10 cellular contexts compared by ENCODE assay signal in the genomic region with DNA sequence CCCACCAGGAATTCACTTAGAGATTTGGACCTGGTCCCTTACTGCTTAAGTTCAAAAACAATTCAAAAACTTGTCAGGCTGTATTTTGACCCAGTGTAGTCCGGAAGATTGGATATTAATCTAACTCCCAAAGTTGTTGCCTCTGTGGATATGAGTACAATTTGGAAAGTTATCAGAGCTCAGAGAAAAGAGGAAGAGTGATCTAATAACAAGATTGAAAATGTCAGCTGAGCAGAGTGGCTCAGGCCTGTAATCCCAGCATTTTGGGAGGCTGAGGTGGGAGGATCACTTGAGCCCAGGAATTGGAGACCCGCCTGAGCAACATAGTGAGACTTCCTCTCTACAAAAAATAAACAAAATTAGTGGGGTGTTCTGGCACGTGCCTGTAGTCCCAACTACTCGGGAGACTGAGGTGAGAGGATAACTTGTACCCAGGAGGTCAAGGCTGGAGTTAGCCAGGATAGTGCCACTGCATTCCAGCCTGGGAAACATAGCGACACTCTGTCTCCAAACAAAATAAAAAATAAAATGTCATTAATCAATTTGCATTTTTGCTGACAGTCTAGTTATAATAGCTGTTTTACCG. TPM values are rescaled to one million over a fixed set of nuclear protein-coding genes. Genes with fewer than 3 reads are reported as not detected.
DNase-seq lines count a peak whose midpoint lies in the region; ATAC-seq and TF ChIP-seq lines count a peak whose summit lies in the region.
"Had no signal": no experiment of that assay in that cellular context is flagged by ENCODE, and none has a peak within 500 bp of the region (broad histone marks: within the 10 kb centered on the region; RNA-seq: fewer than 3 reads in every experiment).

No MANE protein-coding gene starts in this region.

- H3K9me3 ChIP-seq in cardiac muscle cell (ENCODE audit: low read depth) (no peaks in the 10 kb centered on the region), adrenal gland (replicated peaks in 1 of 3) (no peaks in the 10 kb centered on the region)
- H3K9me3 ChIP-seq in naive thymus-derived CD4-positive, alpha-beta T cell (ENCODE audit: control insufficient read depth in 2 of 3, low read length in 3 of 3): no peaks in the 10 kb centered on the region
- H3K9me3 ChIP-seq: SJSA1 had no signal

- H3K36me3 Mint-ChIP-seq in naive thymus-derived CD4-positive, alpha-beta T cell: peaks cover 0 to 18% (median 14%) of the 10 kb centered on the region in 5 donors

- TF ChIP-seq CTCF in cardiac muscle cell (IDR thresholded peaks at IDR 0.05; ENCODE audit: low read depth, low read length) (no peak), adrenal gland (IDR thresholded peaks at IDR 0.05) (no peak)

- peak overlapping the region; percentile 56 to 97 (median 81) for H3K4me3 Mint-ChIP-seq in naive thymus-derived CD4-positive, alpha-beta T cell

- no peak for TF ChIP-seq POLR2A in adrenal gland (IDR thresholded peaks at IDR 0.05)

- peaks cover 22% of the 10 kb centered on the region for H3K4me1 ChIP-seq in cardiac muscle cell (ENCODE audit: low read depth)
- H3K4me1 ChIP-seq in adrenal gland (replicated peaks in 1 of 2): peaks cover 28 to 67% of the 10 kb centered on the region in 2 donors
- peaks cover 22 to 55% of the 10 kb centered on the region in 2 donors for H3K4me1 ChIP-seq in naive thymus-derived CD4-positive, alpha-beta T cell (ENCODE audit: control insufficient read depth in 2 of 2, insufficient read depth in 2 of 2, low read length in 2 of 2)
- no peaks in the 10 kb centered on the region for H3K4me1 ChIP-seq in urinary bladder (ENCODE audit: insufficient read depth)

- H3K4me3 ChIP-seq in cardiac muscle cell (no peak overlapping the region), adrenal gland (no peak overlapping the region), urinary bladder (ENCODE audit: low read depth, low read length) (no peak overlapping the region)
- peak overlapping the region; percentile 34 for H3K4me3 ChIP-seq in naive thymus-derived CD4-positive, alpha-beta T cell (ENCODE audit: low read length)
- H3K4me3 ChIP-seq: SJSA1 had no signal

- peaks cover 26 to 72% (median 55%) of the 10 kb centered on the region in 7 donors for H3K4me1 Mint-ChIP-seq in naive thymus-derived CD4-positive, alpha-beta T cell

- no peaks in the 10 kb centered on the region for H3K27me3 Mint-ChIP-seq in naive thymus-derived CD4-positive, alpha-beta T cell

- POLR2A ChIA-PET in naive thymus-derived CD4-positive, alpha-beta T cell (lab: Charles Lee): interaction anchor here (0.8 to 9.0 kb wide), 15 partner anchors 10 to 145 kb away, joined by 3 to 66 read pairs (median 4); a partner anchor contains a TSS

- H3K27ac ChIP-seq in cardiac muscle cell (peak overlapping the region; percentile 36), adrenal gland (peak overlapping the region; percentile 35 to 100 (median 69)), urinary bladder (ENCODE audit: low read depth) (peak overlapping the region; percentile 16)
- peak overlapping the region; percentile 60 for H3K27ac ChIP-seq in naive thymus-derived CD4-positive, alpha-beta T cell (ENCODE audit: low read depth, low read length)
- H3K27ac ChIP-seq: SJSA1 had no signal

- ATAC-seq in Right ventricle myocardium superior (ENCODE audit: poor library complexity): no peak
- ATAC-seq in naive thymus-derived CD4-positive, alpha-beta T cell: no peak
- no peak for ATAC-seq in GM19023 (IDR thresholded peaks at IDR 0.05; ENCODE audit: unreplicated experiment)
- no peak for ATAC-seq in HG03196 (IDR thresholded peaks at IDR 0.05; ENCODE audit: unreplicated experiment)

- H3K27ac Mint-ChIP-seq in naive thymus-derived CD4-positive, alpha-beta T cell: peak overlapping the region; percentile 84 to 100 (median 91)

- 27 to 35% (median 31%) methylated on average over 6 of the region's 6 CpGs for WGBS in adrenal gland, 4 donors
- WGBS in urinary bladder: 74% methylated on average over 6 of the region's 6 CpGs

- H3K9me3 Mint-ChIP-seq in naive thymus-derived CD4-positive, alpha-beta T cell: peaks cover 0 to 8% (median 0%) of the 10 kb centered on the region in 11 donors

- peaks cover 9% of the 10 kb centered on the region for H3K36me3 ChIP-seq in cardiac muscle cell
- H3K36me3 ChIP-seq in adrenal gland (replicated peaks in 1 of 2): peaks cover 0 to 20% of the 10 kb centered on the region in 2 donors
- peaks cover 0 to 12% (median 0%) of the 10 kb centered on the region in 3 experiments for H3K36me3 ChIP-seq in naive thymus-derived CD4-positive, alpha-beta T cell (ENCODE audit: control insufficient read depth in 2 of 3, insufficient read depth in 3 of 3, low read length in 3 of 3)
- H3K36me3 ChIP-seq in urinary bladder (ENCODE audit: insufficient read depth): no peaks in the 10 kb centered on the region

- DNase-seq in cardiac muscle cell (ENCODE audit: low read depth in 1 of 2, low spot score in 1 of 2) (no peak), Right ventricle myocardium superior (no peak), adrenal gland (no peak), iPS-NIHi11 (ENCODE audit: low spot score) (no peak)
- no peak for DNase-seq in naive thymus-derived CD4-positive, alpha-beta T cell
- DNase-seq: stimulated activated CD4-positive, alpha-beta T cell treated with anti-CD3 and anti-CD28 coated beads, Interleukin-2, amount 100 ng/mL, for 24 hours had no signal

- H3K27me3 ChIP-seq in cardiac muscle cell (no peaks in the 10 kb centered on the region), adrenal gland (no peaks in the 10 kb centered on the region)
- no peaks in the 10 kb centered on the region for H3K27me3 ChIP-seq in naive thymus-derived CD4-positive, alpha-beta T cell (ENCODE audit: control insufficient read depth in 2 of 2, insufficient read depth in 2 of 2, low read length in 2 of 2)
- H3K27me3 ChIP-seq: SJSA1 had no signal

- intact Hi-C loops in Right ventricle myocardium superior (cut with DNase I): loop anchor here (5.0 kb wide), 1 partner anchor 167 kb away; no protein-coding TSS in a partner anchor
- intact Hi-C loops in adrenal gland (cut with DNase I): no loop called here
- intact Hi-C loops in naive thymus-derived CD4-positive, alpha-beta T cell (cut with micrococcal nuclease): loop anchor here (2.0 to 10.0 kb wide), 4 partner anchors 55 to 157 kb away; no protein-coding TSS in a partner anchor

- CTCF ChIA-PET in naive thymus-derived CD4-positive, alpha-beta T cell (lab: Charles Lee): interaction anchor here (0.6 to 2.0 kb wide), 7 partner anchors 87 to 149 kb away, joined by 3 to 13 read pairs (median 4); no protein-coding TSS in a partner anchor

RNA-seq across cellular contexts. Expression of a gene that starts 3.2 kb away (rescaled TPM):
- total RNA-seq in cardiac muscle cell: 41.3 and 47.9 TPM in 2 replicates
- polyA plus RNA-seq in cardiac muscle cell: 58.4 and 61.0 TPM in 2 replicates
- total RNA-seq in Right ventricle myocardium superior: 32.0 TPM
- total RNA-seq in adrenal gland: 10 to 100 TPM; 26.6 to 57.4 (median 36.7) TPM
- polyA plus RNA-seq in adrenal gland: 100 to 1,000 TPM in 1 of 3 donors, 10 to 100 TPM in 1, 1 to 10 TPM in 1; 9.7 to 101 (median 10.1) TPM
- total RNA-seq in naive thymus-derived CD4-positive, alpha-beta T cell: 10 to 100 TPM; 19.4 to 33.1 (median 24.2) TPM
- polyA plus RNA-seq in naive thymus-derived CD4-positive, alpha-beta T cell: 10 to 100 TPM; 25.2 to 27.1 TPM
- total RNA-seq in urinary bladder: 33.5 TPM
- polyA plus RNA-seq in urinary bladder: 29.7 TPM

RNA-seq across cellular contexts. Expression of a gene that starts 3.5 kb away (rescaled TPM):
- 92.2 and 103 TPM in 2 replicates for total RNA-seq in cardiac muscle cell
- 242 and 283 TPM in 2 replicates for polyA plus RNA-seq in cardiac muscle cell
- total RNA-seq in Right ventricle myocardium superior: 242 TPM
- 100 to 1,000 TPM in 7 of 8 donors, 10 to 100 TPM in 1; 69.1 to 170 (median 139) TPM for total RNA-seq in adrenal gland
- polyA plus RNA-seq in adrenal gland: 100 to 1,000 TPM; 102 to 186 (median 128) TPM
- 100 to 1,000 TPM in 3 of 5 experiments, 10 to 100 TPM in 2; 85.5 to 131 (median 105) TPM for total RNA-seq in naive thymus-derived CD4-positive, alpha-beta T cell
- 100 to 1,000 TPM; 318 to 445 TPM for polyA plus RNA-seq in naive thymus-derived CD4-positive, alpha-beta T cell
- 82.4 TPM for total RNA-seq in urinary bladder
- polyA plus RNA-seq in urinary bladder: 157 TPM

RNA-seq across cellular contexts. Expression of a gene that starts 54.4 kb away (rescaled TPM):
- total RNA-seq in cardiac muscle cell (213 and 227 TPM in 2 replicates), Right ventricle myocardium superior (54.8 TPM), adrenal gland (100 to 1,000 TPM; 211 to 711 (median 386) TPM), urinary bladder (137 TPM)
- polyA plus RNA-seq in cardiac muscle cell (210 and 276 TPM in 2 replicates), adrenal gland (100 to 1,000 TPM; 109 to 149 (median 123) TPM), urinary bladder (277 TPM)
- 100 to 1,000 TPM in 3 of 5 experiments, 10 to 100 TPM in 2; 25.4 to 335 (median 135) TPM for total RNA-seq in naive thymus-derived CD4-positive, alpha-beta T cell
- 100 to 1,000 TPM in 1 of 2 donors, 10 to 100 TPM in 1; 80.4 to 219 TPM for polyA plus RNA-seq in naive thymus-derived CD4-positive, alpha-beta T cell

Comparison
In these comparisons a context has a peak if more than half of its experiments do, and no peak if none do; other contexts are left out.
1. H3K27ac ChIP-seq: peak in every context shown above with its lines; median percentile 69 in adrenal gland; 60 in naive thymus-derived CD4-positive, alpha-beta T cell; 36 in cardiac muscle cell; 16 in urinary bladder.
2. intact Hi-C loops: an anchor here in Right ventricle myocardium superior (5.0 kb wide) and naive thymus-derived CD4-positive, alpha-beta T cell (2.0 to 10.0 kb wide); none called in adrenal gland.